In the genomic region with DNA sequence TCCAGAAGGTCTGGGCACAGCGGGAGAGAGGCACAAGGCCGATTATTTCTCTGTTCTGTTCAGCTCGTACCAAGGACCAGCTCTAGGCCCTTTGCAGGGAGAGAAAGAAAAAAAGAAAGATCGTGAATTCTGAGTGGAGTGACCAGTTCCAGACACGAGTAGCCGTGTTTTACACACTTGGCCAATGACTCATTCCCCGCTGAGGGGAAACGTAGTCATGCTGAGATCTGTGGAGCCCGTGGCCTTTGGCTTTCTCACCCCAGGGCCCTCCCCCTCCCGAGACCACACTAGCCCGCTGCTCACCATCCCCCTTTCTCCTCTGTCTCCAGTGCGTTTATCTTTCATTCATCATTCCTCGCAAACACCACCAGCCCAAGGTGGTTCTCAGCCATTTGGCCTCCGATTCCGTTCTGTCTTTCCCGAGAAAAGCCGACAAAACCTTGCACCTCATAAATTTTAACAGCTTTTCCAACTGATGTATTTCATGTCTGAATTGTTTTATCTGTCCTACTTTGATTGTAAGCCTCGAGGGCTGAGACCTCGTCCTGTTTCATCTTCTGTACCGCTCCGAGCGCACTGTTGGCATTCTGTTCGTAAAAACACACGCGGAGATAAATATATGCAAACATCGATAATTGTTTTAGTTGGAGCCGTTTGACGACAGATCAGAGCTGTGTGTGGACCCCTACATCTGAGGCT, we compare ENCODE assay signal across 15 cellular contexts.
DNase-seq lines count a peak whose midpoint lies in the region; ATAC-seq and TF ChIP-seq lines count a peak whose summit lies in the region.
"Had no signal": no experiment of that assay in that cellular context is flagged by ENCODE, and none has a peak within 500 bp of the region (broad histone marks: within the 10 kb centered on the region; RNA-seq: fewer than 3 reads in every experiment).

No MANE protein-coding gene starts in this region.

- ATAC-seq in GM19455 (IDR thresholded peaks at IDR 0.05; ENCODE audit: unreplicated experiment) (no peak), GM21367 (IDR thresholded peaks at IDR 0.05; ENCODE audit: unreplicated experiment) (no peak)
- ATAC-seq: left ventricle myocardium superior; pancreas; stimulated activated naive CD8-positive, alpha-beta T cell treated with anti-CD3 and anti-CD28 coated beads, Interleukin-15, amount 100 ng/mL, for 72 hours had no signal

- no peak overlapping the region for H2AFZ ChIP-seq in smooth muscle cell (ENCODE audit: low read depth)

- H3K9me3 ChIP-seq in smooth muscle cell (replicated peaks; ENCODE audit: low read depth) = no peaks in the 10 kb centered on the region
- H3K9me3 ChIP-seq: pancreas had no signal

- H3K4me2 ChIP-seq in smooth muscle cell = peak overlapping the region; percentile 80

- H3K36me3 ChIP-seq in smooth muscle cell (ENCODE audit: low read depth) = no peaks in the 10 kb centered on the region
- H3K36me3 ChIP-seq: pancreas had no signal

- DNase-seq in GM04504 (ENCODE audit: low read depth) = peak; percentile 20
- peak; percentile 45 for DNase-seq in iris pigment epithelial cell (ENCODE audit: low read depth)
- DNase-seq in smooth muscle cell (lab: John Stamatoyannopoulos, UW; ENCODE audit: unreplicated experiment) = no peak
- no peak for DNase-seq in foreskin melanocyte
- no peak for DNase-seq in mucosa of gallbladder (ENCODE audit: low spot score)
- DNase-seq: activated CD4-positive, alpha-beta T cell treated with anti-CD3 and anti-CD28 coated beads, Interleukin-2, amount 10 ng/mL, durations not matched to agents 24 days and 14 days; activated effector memory CD4-positive, alpha-beta T cell treated with anti-CD3 and anti-CD28 coated beads, Interleukin-2, amount 50 U/mL, for 16 hours; left ventricle myocardium superior; NCI-H345; stimulated activated CD4-positive, alpha-beta T cell treated with anti-CD3 and anti-CD28 coated beads, Interleukin-4, amount 100 ng/mL, for 1 hour; stimulated activated naive CD8-positive, alpha-beta T cell treated with anti-CD3 and anti-CD28 coated beads, Interleukin-15, amount 100 ng/mL, for 72 hours had no signal

- H3K27me3 ChIP-seq in smooth muscle cell (ENCODE audit: low read depth) = no peaks in the 10 kb centered on the region

- H3K4me3 ChIP-seq in WI38 (ENCODE audit: low read depth, low read length) (peak overlapping the region; percentile 31), smooth muscle cell (peak overlapping the region; percentile 10)
- H3K4me3 ChIP-seq: pancreas had no signal

- H3K27ac ChIP-seq in smooth muscle cell (ENCODE audit: low read depth) = peak overlapping the region; percentile 72
- H3K27ac ChIP-seq: pancreas had no signal

- H3K79me2 ChIP-seq in smooth muscle cell (ENCODE audit: low read depth) = no peaks in the 10 kb centered on the region

- no peaks in the 10 kb centered on the region for H4K20me1 ChIP-seq in smooth muscle cell (ENCODE audit: low read depth)

- H3K4me1 ChIP-seq in smooth muscle cell (ENCODE audit: low read depth) = peaks cover 17% of the 10 kb centered on the region

- WGBS in smooth muscle cell (ENCODE audit: low lambda C conversion rate) = 20% methylated on average over 26 of the region's 28 CpGs

- TF ChIP-seq CTCF in WI38 (IDR thresholded peaks at IDR 0.05; ENCODE audit: low read depth, low read length) = no peak
- TF ChIP-seq CTCF in smooth muscle cell (IDR thresholded peaks at IDR 0.05; ENCODE audit: borderline replicate concordance, insufficient read depth, poor library complexity, severe bottlenecking) = no peak

- no peak overlapping the region for H3K9ac ChIP-seq in smooth muscle cell (ENCODE audit: low read depth)

- no peaks in the 10 kb centered on the region for H3F3A ChIP-seq in smooth muscle cell (ENCODE audit: low read depth)

Comparison
In these comparisons a context has a peak if more than half of its experiments do, and no peak if none do; other contexts are left out.
1. DNase-seq: peak in GM04504 (single experiment) and iris pigment epithelial cell (single experiment); none in smooth muscle cell (single experiment), foreskin melanocyte (single experiment) and mucosa of gallbladder (single experiment).